In genomic region chr1:223515416-223515815, GRCh38 we compare ENCODE assay signal across 16 cellular contexts.
A peak's percentile ranks its signal among the peaks of the same experiment; 100 is the strongest.
DNase-seq lines count a peak whose midpoint lies in the region; ATAC-seq lines count a peak whose summit lies in the region.
"Had no signal": no experiment of that assay in that cellular context is flagged by ENCODE, and none has a peak within 500 bp of the region (broad histone marks: within the 10 kb centered on the region; RNA-seq: fewer than 3 reads in every experiment).

No MANE protein-coding gene starts in this region.

- no peak overlapping the region for H3K4me3 Mint-ChIP-seq in activated CD4-positive, alpha-beta memory T cell treated with anti-CD3 and anti-CD28 coated beads for 36 hours
- H3K4me3 Mint-ChIP-seq in activated naive CD8-positive, alpha-beta T cell treated with anti-CD3 and anti-CD28 coated beads, Interleukin-2, amount 10 ng/mL, durations not matched to agents 7 days and 5 days, result no peak overlapping the region
- H3K4me3 Mint-ChIP-seq: activated CD8-positive, alpha-beta memory T cell treated with anti-CD3 and anti-CD28 coated beads, Interleukin-2, amount 10 ng/mL, durations not matched to agents 7 days and 5 days had no signal

- peaks cover 45% of the 10 kb centered on the region for H3K4me1 Mint-ChIP-seq in activated CD4-positive, alpha-beta memory T cell treated with anti-CD3 and anti-CD28 coated beads for 36 hours (ENCODE audit: low read depth)
- no peaks in the 10 kb centered on the region for H3K4me1 Mint-ChIP-seq in activated naive CD8-positive, alpha-beta T cell treated with anti-CD3 and anti-CD28 coated beads, Interleukin-2, amount 10 ng/mL, durations not matched to agents 7 days and 5 days
- H3K4me1 Mint-ChIP-seq: activated CD8-positive, alpha-beta memory T cell treated with anti-CD3 and anti-CD28 coated beads, Interleukin-2, amount 10 ng/mL, durations not matched to agents 7 days and 5 days had no signal

- H3K27me3 Mint-ChIP-seq in activated CD4-positive, alpha-beta memory T cell treated with anti-CD3 and anti-CD28 coated beads for 36 hours, result no peaks in the 10 kb centered on the region
- H3K27me3 Mint-ChIP-seq in activated naive CD8-positive, alpha-beta T cell treated with anti-CD3 and anti-CD28 coated beads, Interleukin-2, amount 10 ng/mL, durations not matched to agents 7 days and 5 days, result peaks cover 2% of the 10 kb centered on the region

- no peaks in the 10 kb centered on the region for H3K36me3 Mint-ChIP-seq in activated CD4-positive, alpha-beta memory T cell treated with anti-CD3 and anti-CD28 coated beads for 36 hours
- peaks cover 1% of the 10 kb centered on the region for H3K36me3 Mint-ChIP-seq in activated naive CD8-positive, alpha-beta T cell treated with anti-CD3 and anti-CD28 coated beads, Interleukin-2, amount 10 ng/mL, durations not matched to agents 7 days and 5 days
- H3K36me3 Mint-ChIP-seq: activated CD8-positive, alpha-beta memory T cell treated with anti-CD3 and anti-CD28 coated beads, Interleukin-2, amount 10 ng/mL, durations not matched to agents 7 days and 5 days had no signal

- DNase-seq in activated naive CD4-positive, alpha-beta T cell treated with Interleukin-2 at 50 U/mL for 16 hours, result peak; percentile 24
- DNase-seq in activated naive CD4-positive, alpha-beta T cell (lab: John Stamatoyannopoulos, UW), result no peak
- peak; percentile 65 for DNase-seq in activated CD4-positive, alpha-beta memory T cell treated with anti-CD3 and anti-CD28 coated beads for 36 hours
- no peak for DNase-seq in activated naive CD8-positive, alpha-beta T cell treated with anti-CD3 and anti-CD28 coated beads, Interleukin-2, amount 10 ng/mL, durations not matched to agents 7 days and 5 days
- DNase-seq in stimulated activated naive CD4-positive, alpha-beta T cell treated with Interleukin-2 at 50 U/mL for 16 hours (lab: John Stamatoyannopoulos, UW), result peak; percentile 20
- DNase-seq in UCSD-AML1 (lab: John Stamatoyannopoulos, UW; ENCODE audit: unreplicated experiment) (no peak), NCI-H510A (lab: John Stamatoyannopoulos, UW) (no peak)
- DNase-seq: activated CD8-positive, alpha-beta memory T cell treated with anti-CD3 and anti-CD28 coated beads, Interleukin-2, amount 10 ng/mL, durations not matched to agents 7 days and 5 days; amygdala; caudate nucleus; kidney; mesendoderm; NCI-H1105 treated with DMSO at 0.1 percent for 48 hours; Peyer's patch had no signal

- H3K27ac Mint-ChIP-seq in activated CD4-positive, alpha-beta memory T cell treated with anti-CD3 and anti-CD28 coated beads for 36 hours, result peak overlapping the region; percentile 77
- H3K27ac Mint-ChIP-seq in activated naive CD8-positive, alpha-beta T cell treated with anti-CD3 and anti-CD28 coated beads, Interleukin-2, amount 10 ng/mL, durations not matched to agents 7 days and 5 days, result peak overlapping the region; percentile 16
- H3K27ac Mint-ChIP-seq: activated CD8-positive, alpha-beta memory T cell treated with anti-CD3 and anti-CD28 coated beads, Interleukin-2, amount 10 ng/mL, durations not matched to agents 7 days and 5 days; progenitor cell of endocrine pancreas had no signal

- intact Hi-C loops in activated CD4-positive, alpha-beta memory T cell treated with anti-CD3 and anti-CD28 coated beads for 36 hours (cut with micrococcal nuclease), result loop anchor here (1.0 kb wide), 1 partner anchor 15 kb away; no protein-coding TSS in a partner anchor

- POLR2A ChIA-PET in activated CD4-positive, alpha-beta memory T cell treated with anti-CD3 and anti-CD28 coated beads for 36 hours (lab: Charles Lee), result interaction anchor here (0.9 to 1.1 kb wide), 2 partner anchors 11 to 15 kb away, joined by 3 read pairs; no protein-coding TSS in a partner anchor
- POLR2A ChIA-PET in activated naive CD8-positive, alpha-beta T cell treated with anti-CD3 and anti-CD28 coated beads, Interleukin-2, amount 10 ng/mL, durations not matched to agents 7 days and 5 days (lab: Charles Lee), result no interaction called here

- CTCF ChIA-PET in activated CD4-positive, alpha-beta memory T cell treated with anti-CD3 and anti-CD28 coated beads for 36 hours (lab: Charles Lee), result interaction anchor here (1.3 kb wide), 1 partner anchor 15 kb away, joined by 5 read pairs; no protein-coding TSS in a partner anchor

- H3K9me3 Mint-ChIP-seq in activated CD4-positive, alpha-beta memory T cell treated with anti-CD3 and anti-CD28 coated beads for 36 hours, result peaks cover 8% of the 10 kb centered on the region
- H3K9me3 Mint-ChIP-seq in activated naive CD8-positive, alpha-beta T cell treated with anti-CD3 and anti-CD28 coated beads, Interleukin-2, amount 10 ng/mL, durations not matched to agents 7 days and 5 days, result peaks cover 6% of the 10 kb centered on the region

- peak; percentile 65 for ATAC-seq in activated naive CD8-positive, alpha-beta T cell treated with anti-CD3 and anti-CD28 coated beads, Interleukin-2, amount 10 ng/mL, durations not matched to agents 7 days and 5 days (ENCODE audit: low read depth)
- no peak for ATAC-seq in GM21360 (IDR thresholded peaks at IDR 0.05; ENCODE audit: unreplicated experiment)
- ATAC-seq: activated CD8-positive, alpha-beta memory T cell treated with anti-CD3 and anti-CD28 coated beads, Interleukin-2, amount 10 ng/mL, durations not matched to agents 7 days and 5 days had no signal

Comparison
In these comparisons a context has a peak if more than half of its experiments do, and no peak if none do; other contexts are left out.
1. DNase-seq: peak in activated naive CD4-positive, alpha-beta T cell treated with Interleukin-2 at 50 U/mL for 16 hours (single experiment), activated CD4-positive, alpha-beta memory T cell treated with anti-CD3 and anti-CD28 coated beads for 36 hours (single experiment) and stimulated activated naive CD4-positive, alpha-beta T cell treated with Interleukin-2 at 50 U/mL for 16 hours (single experiment); none in activated naive CD4-positive, alpha-beta T cell (0 of 4), activated naive CD8-positive, alpha-beta T cell treated with anti-CD3 and anti-CD28 coated beads, Interleukin-2, amount 10 ng/mL, durations not matched to agents 7 days and 5 days (single experiment), UCSD-AML1 (single experiment) and NCI-H510A (single experiment).